16 cellular contexts compared by ENCODE assay signal in the genomic region with DNA sequence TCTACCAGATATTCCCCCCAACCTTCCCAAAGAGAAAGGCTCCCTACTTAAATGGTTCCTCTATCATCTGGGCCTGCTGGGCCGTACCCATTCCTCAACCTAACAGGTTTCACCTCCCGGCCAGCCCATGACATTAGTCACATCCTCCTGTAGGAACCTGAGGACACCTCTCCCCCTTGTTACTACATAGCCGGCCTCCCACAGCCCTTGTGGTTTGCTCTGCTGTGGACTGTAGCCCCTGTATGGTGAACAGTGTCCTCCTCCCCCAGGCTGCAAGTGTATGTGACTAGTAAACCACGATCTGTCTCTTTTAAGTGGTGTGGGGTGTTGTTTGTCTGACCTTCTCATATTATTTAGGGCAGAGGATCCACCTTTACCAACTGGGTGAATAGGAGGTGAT.
A peak's percentile ranks its signal among the peaks of the same experiment; 100 is the strongest.
DNase-seq lines count a peak whose midpoint lies in the region; ATAC-seq and TF ChIP-seq lines count a peak whose summit lies in the region.
"Had no signal": no experiment of that assay in that cellular context is flagged by ENCODE, and none has a peak within 500 bp of the region (broad histone marks: within the 10 kb centered on the region; RNA-seq: fewer than 3 reads in every experiment).

No MANE protein-coding gene starts in this region.

- POLR2A ChIA-PET in activated CD8-positive, alpha-beta T cell treated with anti-CD3 and anti-CD28 coated beads for 36 hours (lab: Charles Lee): no interaction called here
- POLR2A ChIA-PET in activated CD8-positive, alpha-beta T cell treated with anti-CD3 and anti-CD28 coated beads, Interleukin-2, amount 10 ng/mL, durations not matched to agents 7 days and 5 days (lab: Charles Lee): no interaction called here

- H3K4me3 ChIP-seq in HAP-1: no peak overlapping the region
- H3K4me3 ChIP-seq: BLaER1 treated with 17β-estradiol and CSF1 and Interleukin-3, amounts not matched to agents 10 nM and 100 nM; GM23248 had no signal

- H3K27ac Mint-ChIP-seq in activated CD8-positive, alpha-beta T cell treated with anti-CD3 and anti-CD28 coated beads for 36 hours: no peak overlapping the region
- H3K27ac Mint-ChIP-seq in activated CD8-positive, alpha-beta T cell treated with anti-CD3 and anti-CD28 coated beads, Interleukin-2, amount 10 ng/mL, durations not matched to agents 7 days and 5 days: no peak overlapping the region
- H3K27ac Mint-ChIP-seq in natural killer cell treated with Interleukin-12 subunit alpha and Interleukin-12 subunit beta and Interleukin-15 and Interleukin-18, amount 100 ng/mL, for 72 hours: no peak overlapping the region
- H3K27ac Mint-ChIP-seq: B cell; CD8-positive, alpha-beta T cell had no signal

- no peaks in the 10 kb centered on the region for H3K27me3 ChIP-seq in HAP-1 (ENCODE audit: low read depth)

- CTCF ChIA-PET in activated CD8-positive, alpha-beta T cell treated with anti-CD3 and anti-CD28 coated beads for 36 hours (lab: Charles Lee): no interaction called here
- CTCF ChIA-PET in activated CD8-positive, alpha-beta T cell treated with anti-CD3 and anti-CD28 coated beads, Interleukin-2, amount 10 ng/mL, durations not matched to agents 7 days and 5 days (lab: Charles Lee): no interaction called here

- H3K9me3 ChIP-seq in HAP-1: no peaks in the 10 kb centered on the region

- peak; percentile 4 for DNase-seq in activated CD8-positive, alpha-beta T cell treated with anti-CD3 and anti-CD28 coated beads for 36 hours
- no peak for DNase-seq in activated CD8-positive, alpha-beta T cell treated with anti-CD3 and anti-CD28 coated beads, Interleukin-2, amount 10 ng/mL, durations not matched to agents 7 days and 5 days
- DNase-seq in SW480 (ENCODE audit: low spot score): peak; percentile 23
- DNase-seq in natural killer cell treated with Interleukin-12 subunit alpha and Interleukin-12 subunit beta and Interleukin-15 and Interleukin-18, amount 100 ng/mL, for 72 hours (ENCODE audit: low spot score): peak; percentile 73
- no peak for DNase-seq in HAP-1 (ENCODE audit: low spot score in 2 of 2)
- DNase-seq in occipital lobe (lab: John Stamatoyannopoulos, UW): no peak
- DNase-seq in NCI-H187 (lab: John Stamatoyannopoulos, UW): no peak
- DNase-seq: 8988T; Calu3; CD8-positive, alpha-beta T cell; DMS79 treated with DMSO at 0.1 percent for 48 hours; GF-D8; GM23248; HCEC 1CT had no signal

- H3K4me1 ChIP-seq in HAP-1: no peaks in the 10 kb centered on the region
- H3K4me1 ChIP-seq: BLaER1 treated with 17β-estradiol and CSF1 and Interleukin-3, amounts not matched to agents 10 nM and 100 nM had no signal

- no peaks in the 10 kb centered on the region for H3K4me1 Mint-ChIP-seq in activated CD8-positive, alpha-beta T cell treated with anti-CD3 and anti-CD28 coated beads for 36 hours (ENCODE audit: low read depth)
- no peaks in the 10 kb centered on the region for H3K4me1 Mint-ChIP-seq in activated CD8-positive, alpha-beta T cell treated with anti-CD3 and anti-CD28 coated beads, Interleukin-2, amount 10 ng/mL, durations not matched to agents 7 days and 5 days (ENCODE audit: low read depth)
- peaks cover 21 to 22% of the 10 kb centered on the region in 2 donors for H3K4me1 Mint-ChIP-seq in natural killer cell treated with Interleukin-12 subunit alpha and Interleukin-12 subunit beta and Interleukin-15 and Interleukin-18, amount 100 ng/mL, for 72 hours (ENCODE audit: low read depth in 2 of 2)
- H3K4me1 Mint-ChIP-seq: B cell had no signal

- H3K27me3 Mint-ChIP-seq in activated CD8-positive, alpha-beta T cell treated with anti-CD3 and anti-CD28 coated beads for 36 hours: peaks cover 13% of the 10 kb centered on the region
- H3K27me3 Mint-ChIP-seq in activated CD8-positive, alpha-beta T cell treated with anti-CD3 and anti-CD28 coated beads, Interleukin-2, amount 10 ng/mL, durations not matched to agents 7 days and 5 days (ENCODE audit: low read depth): peaks cover 37% of the 10 kb centered on the region
- H3K27me3 Mint-ChIP-seq in natural killer cell treated with Interleukin-12 subunit alpha and Interleukin-12 subunit beta and Interleukin-15 and Interleukin-18, amount 100 ng/mL, for 72 hours: peaks cover 30 to 42% of the 10 kb centered on the region in 2 donors

- peaks cover 5% of the 10 kb centered on the region for H3K9me3 Mint-ChIP-seq in activated CD8-positive, alpha-beta T cell treated with anti-CD3 and anti-CD28 coated beads for 36 hours
- H3K9me3 Mint-ChIP-seq in activated CD8-positive, alpha-beta T cell treated with anti-CD3 and anti-CD28 coated beads, Interleukin-2, amount 10 ng/mL, durations not matched to agents 7 days and 5 days (ENCODE audit: insufficient read depth): no peaks in the 10 kb centered on the region
- H3K9me3 Mint-ChIP-seq in natural killer cell treated with Interleukin-12 subunit alpha and Interleukin-12 subunit beta and Interleukin-15 and Interleukin-18, amount 100 ng/mL, for 72 hours: peaks cover 11% of the 10 kb centered on the region

- TF ChIP-seq CTCF in activated CD8-positive, alpha-beta T cell treated with anti-CD3 and anti-CD28 coated beads for 36 hours (IDR thresholded peaks at IDR 0.05): no peak

- in situ Hi-C loops in HAP-1 (cut with MboI; ENCODE audit: low sequenced_read_pairs): no loop called here

- intact Hi-C loops in activated CD8-positive, alpha-beta T cell treated with anti-CD3 and anti-CD28 coated beads for 36 hours (cut with micrococcal nuclease): no loop called here

- H3K4me3 Mint-ChIP-seq in activated CD8-positive, alpha-beta T cell treated with anti-CD3 and anti-CD28 coated beads for 36 hours: no peak overlapping the region
- no peak overlapping the region for H3K4me3 Mint-ChIP-seq in activated CD8-positive, alpha-beta T cell treated with anti-CD3 and anti-CD28 coated beads, Interleukin-2, amount 10 ng/mL, durations not matched to agents 7 days and 5 days
- H3K4me3 Mint-ChIP-seq in natural killer cell treated with Interleukin-12 subunit alpha and Interleukin-12 subunit beta and Interleukin-15 and Interleukin-18, amount 100 ng/mL, for 72 hours: peak overlapping the region; percentile 2
- H3K4me3 Mint-ChIP-seq: B cell; CD8-positive, alpha-beta T cell had no signal

- ATAC-seq in activated CD8-positive, alpha-beta T cell treated with anti-CD3 and anti-CD28 coated beads for 36 hours: no peak
- ATAC-seq in activated CD8-positive, alpha-beta T cell treated with anti-CD3 and anti-CD28 coated beads, Interleukin-2, amount 10 ng/mL, durations not matched to agents 7 days and 5 days: no peak
- peak; percentile 79 to 86 for ATAC-seq in natural killer cell treated with Interleukin-12 subunit alpha and Interleukin-12 subunit beta and Interleukin-15 and Interleukin-18, amount 100 ng/mL, for 72 hours
- ATAC-seq: CD8-positive, alpha-beta T cell had no signal

- H3K36me3 ChIP-seq in HAP-1 (replicated peaks): no peaks in the 10 kb centered on the region
- H3K36me3 ChIP-seq: BLaER1 treated with 17β-estradiol and CSF1 and Interleukin-3, amounts not matched to agents 10 nM and 100 nM had no signal

- H3K36me3 Mint-ChIP-seq in activated CD8-positive, alpha-beta T cell treated with anti-CD3 and anti-CD28 coated beads for 36 hours (ENCODE audit: low read depth): no peaks in the 10 kb centered on the region
- H3K36me3 Mint-ChIP-seq in activated CD8-positive, alpha-beta T cell treated with anti-CD3 and anti-CD28 coated beads, Interleukin-2, amount 10 ng/mL, durations not matched to agents 7 days and 5 days (ENCODE audit: low read depth): no peaks in the 10 kb centered on the region
- H3K36me3 Mint-ChIP-seq in natural killer cell treated with Interleukin-12 subunit alpha and Interleukin-12 subunit beta and Interleukin-15 and Interleukin-18, amount 100 ng/mL, for 72 hours: peaks cover 13% of the 10 kb centered on the region
- H3K36me3 Mint-ChIP-seq: CD8-positive, alpha-beta T cell had no signal

Comparison
In these comparisons a context has a peak if more than half of its experiments do, and no peak if none do; other contexts are left out.
1. DNase-seq: peak in activated CD8-positive, alpha-beta T cell treated with anti-CD3 and anti-CD28 coated beads for 36 hours (single experiment), SW480 (single experiment) and natural killer cell treated with Interleukin-12 subunit alpha and Interleukin-12 subunit beta and Interleukin-15 and Interleukin-18, amount 100 ng/mL, for 72 hours (single experiment); none in activated CD8-positive, alpha-beta T cell treated with anti-CD3 and anti-CD28 coated beads, Interleukin-2, amount 10 ng/mL, durations not matched to agents 7 days and 5 days (single experiment), HAP-1 (0 of 2), occipital lobe (single experiment) and NCI-H187 (0 of 2).
2. ATAC-seq: peak in natural killer cell treated with Interleukin-12 subunit alpha and Interleukin-12 subunit beta and Interleukin-15 and Interleukin-18, amount 100 ng/mL, for 72 hours (2 of 2); none in activated CD8-positive, alpha-beta T cell treated with anti-CD3 and anti-CD28 coated beads for 36 hours (single experiment) and activated CD8-positive, alpha-beta T cell treated with anti-CD3 and anti-CD28 coated beads, Interleukin-2, amount 10 ng/mL, durations not matched to agents 7 days and 5 days (single experiment).